In the genomic region with DNA sequence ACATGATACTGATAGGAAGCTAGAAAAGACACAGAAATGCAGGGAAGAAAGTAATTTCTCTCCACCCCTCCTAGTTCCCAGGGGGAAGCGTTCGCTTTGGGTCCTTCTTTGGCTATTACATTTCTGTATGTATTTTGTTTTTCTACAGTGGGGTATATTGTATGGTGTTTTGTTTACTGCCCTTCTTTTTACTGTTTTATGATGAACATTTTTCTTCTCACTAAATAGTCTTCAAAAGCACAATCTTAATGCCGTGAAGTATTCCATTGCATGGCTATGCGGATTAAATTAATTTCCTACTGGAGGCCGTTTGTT, we compare ENCODE assay signal across 8 cellular contexts. TPM values are rescaled to one million over a fixed set of nuclear protein-coding genes. Genes with fewer than 3 reads are reported as not detected.
DNase-seq lines count a peak whose midpoint lies in the region; ATAC-seq, FAIRE-seq and TF ChIP-seq lines count a peak whose summit lies in the region.

No MANE protein-coding gene starts in this region.

- no peaks in the 10 kb centered on the region for H3K36me3 ChIP-seq in bronchial epithelial cell (ENCODE audit: control insufficient read depth, insufficient read depth, low read length)
- H3K36me3 ChIP-seq in mucosa of stomach (ENCODE audit: control insufficient read depth, insufficient read depth, low read length) = no peaks in the 10 kb centered on the region
- H3K36me3 ChIP-seq in aorta (ENCODE audit: control insufficient read depth in 1 of 2, insufficient read depth in 2 of 2, low read length in 1 of 2) = no peaks in the 10 kb centered on the region

- H3K27ac Mint-ChIP-seq in stimulated activated naive CD8-positive, alpha-beta T cell treated with anti-CD3 and anti-CD28 coated beads, Interleukin-15, Interleukin-2, amounts not matched to agents 100 ng/mL and 50 ng/mL, for 24 hours = peak overlapping the region; percentile 85

- H3K4me3 ChIP-seq in bronchial epithelial cell (ENCODE audit: low read depth, low read length) (peak overlapping the region; percentile 11), mucosa of stomach (ENCODE audit: low read length) (peak overlapping the region; percentile 93), aorta (ENCODE audit: low read length in 2 of 2) (peak overlapping the region in 1 of 2 donors; percentile 59)

- ATAC-seq in stimulated activated naive CD8-positive, alpha-beta T cell treated with anti-CD3 and anti-CD28 coated beads, Interleukin-15, Interleukin-2, amounts not matched to agents 100 U/mL and 50 U/mL, for 24 hours = no peak
- ATAC-seq in aorta (ENCODE audit: low FRiP score) (no peak), GM21390 (IDR thresholded peaks at IDR 0.05; ENCODE audit: unreplicated experiment) (no peak), HG03135 (IDR thresholded peaks at IDR 0.05; ENCODE audit: unreplicated experiment) (no peak)

- H3K9me3 ChIP-seq in mucosa of stomach (ENCODE audit: control insufficient read depth, low read length) (no peaks in the 10 kb centered on the region), aorta (ENCODE audit: control insufficient read depth, low read length) (no peaks in the 10 kb centered on the region)

- no peaks in the 10 kb centered on the region for H3K9me3 Mint-ChIP-seq in stimulated activated naive CD8-positive, alpha-beta T cell treated with anti-CD3 and anti-CD28 coated beads, Interleukin-15, Interleukin-2, amounts not matched to agents 100 ng/mL and 50 ng/mL, for 24 hours

- H3K4me1 ChIP-seq in mucosa of stomach (ENCODE audit: control insufficient read depth, insufficient read depth, low read length) = peaks cover 84% of the 10 kb centered on the region
- H3K4me1 ChIP-seq in aorta (ENCODE audit: control insufficient read depth in 1 of 2, insufficient read depth in 2 of 2, low read length in 2 of 2) = peaks cover 0 to 3% of the 10 kb centered on the region in 2 donors

- H3K4me1 Mint-ChIP-seq in stimulated activated naive CD8-positive, alpha-beta T cell treated with anti-CD3 and anti-CD28 coated beads, Interleukin-15, Interleukin-2, amounts not matched to agents 100 ng/mL and 50 ng/mL, for 24 hours (ENCODE audit: low read depth) = peaks cover 56% of the 10 kb centered on the region

- no peak for DNase-seq in stimulated activated naive CD8-positive, alpha-beta T cell treated with anti-CD3 and anti-CD28 coated beads, Interleukin-15, Interleukin-2, amounts not matched to agents 100 U/mL and 50 U/mL, for 24 hours
- DNase-seq in bronchial epithelial cell (ENCODE audit: low read depth) (no peak), aorta (no peak), cortex of kidney (lab: John Stamatoyannopoulos, UW) (no peak)

- TF ChIP-seq CTCF in bronchial epithelial cell (IDR thresholded peaks at IDR 0.05; ENCODE audit: insufficient read depth, low read length, severe bottlenecking) = no peak

- WGBS in aorta, 2 donors = 51 to 52% methylated on average over 5 of the region's 5 CpGs

- H3K36me3 Mint-ChIP-seq in stimulated activated naive CD8-positive, alpha-beta T cell treated with anti-CD3 and anti-CD28 coated beads, Interleukin-15, Interleukin-2, amounts not matched to agents 100 ng/mL and 50 ng/mL, for 24 hours (ENCODE audit: low read depth) = peaks cover 4% of the 10 kb centered on the region

- H3K4me3 Mint-ChIP-seq in stimulated activated naive CD8-positive, alpha-beta T cell treated with anti-CD3 and anti-CD28 coated beads, Interleukin-15, Interleukin-2, amounts not matched to agents 100 ng/mL and 50 ng/mL, for 24 hours = peak overlapping the region; percentile 86

- FAIRE-seq in bronchial epithelial cell (lab: Jason Lieb, UNC) = no peak

- H3K9ac ChIP-seq in mucosa of stomach (ENCODE audit: low read length) = peak overlapping the region; percentile 99

- H3K27me3 Mint-ChIP-seq in stimulated activated naive CD8-positive, alpha-beta T cell treated with anti-CD3 and anti-CD28 coated beads, Interleukin-15, Interleukin-2, amounts not matched to agents 100 ng/mL and 50 ng/mL, for 24 hours = no peaks in the 10 kb centered on the region

- intact Hi-C loops in aorta (cut with DNase I) = no loop called here

- H3K27ac ChIP-seq in aorta (ENCODE audit: low read depth in 1 of 2, low read length in 2 of 2) = peak overlapping the region; percentile 61 to 76

- H3K27me3 ChIP-seq in bronchial epithelial cell (ENCODE audit: control insufficient read depth, insufficient read depth, low read length) = no peaks in the 10 kb centered on the region
- H3K27me3 ChIP-seq in mucosa of stomach (ENCODE audit: control insufficient read depth, insufficient read depth, low read length) = no peaks in the 10 kb centered on the region
- H3K27me3 ChIP-seq in aorta (ENCODE audit: control insufficient read depth in 1 of 2, insufficient read depth in 2 of 2, low read length in 1 of 2) = no peaks in the 10 kb centered on the region

RNA-seq across cellular contexts. Expression of gene TMBIM1, which starts 0.4 kb away (rescaled TPM):
- total RNA-seq in bronchial epithelial cell (468 and 656 TPM in 2 replicates), aorta (100 to 1,000 TPM; 264 to 294 TPM)
- 100 to 1,000 TPM; 100 to 159 TPM for polyA plus RNA-seq in aorta

RNA-seq across cellular contexts. Expression of gene PNKD, which starts 22.3 kb away (rescaled TPM):
- total RNA-seq in bronchial epithelial cell (10.3 and 16.8 TPM in 2 replicates), aorta (10 to 100 TPM; 26.9 to 40.2 TPM)
- 100 to 1,000 TPM in 1 of 2 donors, 10 to 100 TPM in 1; 91.2 to 108 TPM for polyA plus RNA-seq in aorta

RNA-seq across cellular contexts. Expression of gene AAMP, which starts 22.7 kb away (rescaled TPM):
- total RNA-seq in bronchial epithelial cell = 205 and 229 TPM in 2 replicates
- total RNA-seq in aorta = 10 to 100 TPM; 50.8 to 54.7 TPM
- polyA plus RNA-seq in aorta = 10 to 100 TPM; 59.2 to 80.9 TPM

RNA-seq across cellular contexts. Expression of gene GPBAR1, which starts 31.8 kb away (rescaled TPM):
- under 0.01 TPM in 1 of 2 replicates, not detected in the other for total RNA-seq in bronchial epithelial cell
- 1 to 10 TPM; 1.6 to 3.7 TPM for total RNA-seq in aorta
- 1 to 10 TPM in 1 of 2 donors, under 1 TPM in 1; 0.46 to 3.1 TPM for polyA plus RNA-seq in aorta
